8 cellular contexts compared by ENCODE assay signal in the genomic region with DNA sequence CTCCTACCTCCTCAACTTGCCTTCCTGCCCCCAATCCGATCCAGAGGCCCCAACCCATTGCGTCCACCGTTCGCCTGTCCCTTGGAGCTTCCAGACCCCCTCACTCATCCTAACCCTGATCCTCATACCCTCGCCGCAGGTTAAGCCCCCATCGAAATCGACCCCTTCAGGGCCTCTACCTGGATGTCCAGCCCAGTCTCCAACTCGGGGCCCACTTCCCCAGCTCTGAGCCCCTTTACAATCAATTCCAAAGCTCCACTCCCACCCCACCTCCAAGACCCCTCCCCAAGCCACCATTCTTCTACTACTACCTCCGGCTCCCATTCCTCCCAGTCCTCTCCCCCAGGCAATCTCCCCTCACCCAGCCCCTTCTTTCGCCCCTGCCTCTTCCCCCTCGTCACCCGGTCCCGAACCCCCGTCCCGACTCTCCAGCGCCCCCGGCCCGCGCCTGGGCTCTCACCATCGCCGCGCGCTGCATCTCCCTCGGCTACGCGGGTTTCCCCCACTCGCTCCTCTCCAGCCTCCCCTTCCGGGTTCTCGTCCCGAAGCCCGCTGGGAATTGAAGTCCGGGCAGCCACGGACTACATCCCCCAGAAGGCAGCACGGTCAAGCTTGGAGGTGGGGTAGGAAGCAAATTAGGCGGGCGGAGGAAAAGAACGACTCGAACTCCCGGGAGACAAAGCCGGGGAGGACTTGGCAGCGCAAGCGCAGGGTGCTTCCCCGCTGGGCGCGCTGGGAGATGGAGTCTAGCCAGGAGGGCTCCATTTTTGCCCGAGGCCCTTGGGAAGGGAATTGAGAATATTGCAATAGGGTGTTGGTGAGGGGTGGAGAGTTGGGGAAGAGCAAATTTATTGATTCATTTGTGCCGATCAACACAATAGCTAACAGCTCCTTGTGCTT. TPM values are rescaled to one million over a fixed set of nuclear protein-coding genes. Genes with fewer than 3 reads are reported as not detected.
DNase-seq lines count a peak whose midpoint lies in the region; ATAC-seq and TF ChIP-seq lines count a peak whose summit lies in the region.

A gene with protein sequence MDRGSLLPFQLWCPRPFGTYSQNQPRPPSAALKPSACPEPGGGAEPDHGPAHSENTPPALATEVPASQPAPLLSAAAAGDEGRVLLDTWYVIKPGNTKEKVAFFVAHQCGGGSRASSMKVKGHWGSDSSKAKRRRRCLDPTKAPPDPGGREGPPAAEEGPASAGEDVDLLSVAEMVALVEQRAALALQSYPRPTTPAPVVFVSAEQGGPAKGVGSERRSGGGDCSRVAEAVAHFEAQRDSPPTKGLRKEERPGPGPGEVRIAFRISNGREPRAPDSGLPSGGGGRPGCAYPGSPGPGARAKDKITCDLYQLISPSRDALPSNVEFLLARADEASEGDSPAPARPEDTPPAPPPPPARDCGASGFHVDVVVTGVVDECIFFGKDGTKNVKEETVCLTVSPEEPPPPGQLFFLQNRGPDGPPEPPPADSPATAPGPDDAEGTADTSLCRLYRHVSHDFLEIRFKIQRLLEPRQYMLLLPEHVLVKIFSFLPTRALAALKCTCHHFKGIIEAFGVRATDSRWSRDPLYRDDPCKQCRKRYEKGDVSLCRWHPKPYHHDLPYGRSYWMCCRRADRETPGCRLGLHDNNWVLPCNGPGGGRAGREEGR (minus strand): TSS at position 508 of the 900 bp plus-strand sequence. CDS start 17,401 bp downstream, outside the sequence.

- H3K79me2 ChIP-seq in GM23338 (replicated peaks; ENCODE audit: insufficient read depth) = peaks cover 48% of the 10 kb centered on the region

- H3K27me3 Mint-ChIP-seq in GM23338 (ENCODE audit: insufficient read depth, low read depth, poor library complexity) = peaks cover 1% of the 10 kb centered on the region
- no peaks in the 10 kb centered on the region for H3K27me3 Mint-ChIP-seq in activated T-helper 2 cell treated with anti-CD3 and anti-CD28 coated beads, Interferon-gamma antibody, Interleukin-2, Interleukin-4, amounts not matched to agents 10 μg/mL and 5 μg/mL and 100 μg/mL, durations not matched to agents 14 hours and 24 hours and 36 hours (ENCODE audit: low read depth)
- H3K27me3 Mint-ChIP-seq in naive thymus-derived CD8-positive, alpha-beta T cell = no peaks in the 10 kb centered on the region

- H2AFZ ChIP-seq in GM23338 = no peak within 1 kb of the TSS; the same call in 1 of the 2 replicates

- peaks cover 9% of the 10 kb centered on the region for H3K4me1 Mint-ChIP-seq in GM23338
- peaks cover 18% of the 10 kb centered on the region for H3K4me1 Mint-ChIP-seq in activated T-helper 2 cell treated with anti-CD3 and anti-CD28 coated beads, Interferon-gamma antibody, Interleukin-2, Interleukin-4, amounts not matched to agents 10 μg/mL and 5 μg/mL and 100 μg/mL, durations not matched to agents 14 hours and 24 hours and 36 hours (ENCODE audit: low read depth)
- H3K4me1 Mint-ChIP-seq in naive thymus-derived CD8-positive, alpha-beta T cell = peaks cover 20 to 46% (median 37%) of the 10 kb centered on the region in 4 donors

- H3K4me1 ChIP-seq in GM23338 (ENCODE audit: insufficient read depth) (peaks cover 8% of the 10 kb centered on the region), RWPE2 (ENCODE audit: insufficient read depth, poor library complexity, severe bottlenecking) (no peaks in the 10 kb centered on the region)

- H3K27me3 ChIP-seq in GM23338 (ENCODE audit: insufficient read depth) = no peaks in the 10 kb centered on the region
- no peaks in the 10 kb centered on the region for H3K27me3 ChIP-seq in RWPE2 (ENCODE audit: insufficient read depth, poor library complexity, severe bottlenecking)

- H3K9me3 Mint-ChIP-seq in GM23338 = no peaks in the 10 kb centered on the region
- no peaks in the 10 kb centered on the region for H3K9me3 Mint-ChIP-seq in activated T-helper 2 cell treated with anti-CD3 and anti-CD28 coated beads, Interferon-gamma antibody, Interleukin-2, Interleukin-4, amounts not matched to agents 10 μg/mL and 5 μg/mL and 100 μg/mL, durations not matched to agents 14 hours and 24 hours and 36 hours
- no peaks in the 10 kb centered on the region for H3K9me3 Mint-ChIP-seq in naive thymus-derived CD8-positive, alpha-beta T cell

- H3K4me3 Mint-ChIP-seq in GM23338 = peak within 1 kb of the TSS; percentile 92
- peak within 1 kb of the TSS; percentile 100 for H3K4me3 Mint-ChIP-seq in activated T-helper 2 cell treated with anti-CD3 and anti-CD28 coated beads, Interferon-gamma antibody, Interleukin-2, Interleukin-4, amounts not matched to agents 10 μg/mL and 5 μg/mL and 100 μg/mL, durations not matched to agents 14 hours and 24 hours and 36 hours (ENCODE audit: low read depth)
- peak within 1 kb of the TSS; percentile 90 to 99 (median 94) for H3K4me3 Mint-ChIP-seq in naive thymus-derived CD8-positive, alpha-beta T cell

- POLR2A ChIA-PET in naive thymus-derived CD8-positive, alpha-beta T cell (lab: Charles Lee) = interaction anchor here (0.5 to 3.0 kb wide), 15 partner anchors 10 to 870 kb away, joined by 3 to 51 read pairs (median 4); a partner anchor contains a TSS

- ATAC-seq in GM23338 (peak; percentile 96), RWPE2 (ENCODE audit: low read depth) (peak; percentile 99)
- peak; percentile 99 to 100 for ATAC-seq in naive thymus-derived CD8-positive, alpha-beta T cell

- H3K4me3 ChIP-seq in GM23338 (peak within 1 kb of the TSS; percentile 87), RWPE2 (ENCODE audit: severe bottlenecking) (peak within 1 kb of the TSS; percentile 56), fibroblast of mammary gland (ENCODE audit: control insufficient read depth, low read depth, low read length) (peak within 1 kb of the TSS; percentile 95)

- TF ChIP-seq CTCF in GM23338 (conservative IDR thresholded peaks at IDR 0.05; ENCODE audit: low read depth in 2 of 2) = peak; percentile 23 to 40; a peak in 2 of 4 replicates
- TF ChIP-seq CTCF in RWPE2 (IDR thresholded peaks at IDR 0.05; ENCODE audit: poor library complexity, severe bottlenecking) = peak; percentile 13
- no peak for TF ChIP-seq CTCF in fibroblast of mammary gland (conservative IDR thresholded peaks at IDR 0.05; ENCODE audit: control insufficient read depth, insufficient read depth, low read depth, low read length)

- H3K27ac Mint-ChIP-seq in GM23338 = peak within 1 kb of the TSS; percentile 85
- peak within 1 kb of the TSS; percentile 92 for H3K27ac Mint-ChIP-seq in activated T-helper 2 cell treated with anti-CD3 and anti-CD28 coated beads, Interferon-gamma antibody, Interleukin-2, Interleukin-4, amounts not matched to agents 10 μg/mL and 5 μg/mL and 100 μg/mL, durations not matched to agents 14 hours and 24 hours and 36 hours
- peak within 1 kb of the TSS; percentile 84 to 96 (median 94) for H3K27ac Mint-ChIP-seq in naive thymus-derived CD8-positive, alpha-beta T cell

- H3K36me3 ChIP-seq in GM23338 (ENCODE audit: insufficient read depth) (no peaks in the 10 kb centered on the region), RWPE2 (ENCODE audit: low read depth) (no peaks in the 10 kb centered on the region; the same call in 1 of the 2 replicates)

- H3K27ac ChIP-seq in GM23338 (ENCODE audit: low read depth) = peak within 1 kb of the TSS; percentile 34; the same call in 1 of the 2 replicates
- peak within 1 kb of the TSS; percentile 55 for H3K27ac ChIP-seq in RWPE2 (ENCODE audit: poor library complexity, severe bottlenecking)

- peak; percentile 99 for DNase-seq in EL
- peak; percentile 99 for DNase-seq in GM23338 (ENCODE audit: low spot score)
- peak; percentile 98 for DNase-seq in LoVo (ENCODE audit: low spot score)
- DNase-seq in RWPE2 (ENCODE audit: low spot score) = peak; percentile 96
- peak; percentile 93 for DNase-seq in activated T-helper 2 cell treated with anti-CD3 and anti-CD28 coated beads, Interferon-gamma antibody, Interleukin-2, Interleukin-4, amounts not matched to agents 10 μg/mL and 5 μg/mL and 100 μg/mL, durations not matched to agents 14 hours and 24 hours and 36 hours (ENCODE audit: low spot score)
- peak; percentile 98 for DNase-seq in fibroblast of mammary gland (ENCODE audit: low read depth)
- peak; percentile 74 to 95 (median 90) for DNase-seq in naive thymus-derived CD8-positive, alpha-beta T cell
- DNase-seq in stimulated activated naive CD4-positive, alpha-beta T cell (lab: John Stamatoyannopoulos, UW) = peak; percentile 86 to 94 (median 89)

- peaks cover 3% of the 10 kb centered on the region; the same call in 1 of the 2 replicates for H3F3A ChIP-seq in GM23338 (replicated peaks; ENCODE audit: low read depth)

- no peaks in the 10 kb centered on the region for H3K9me3 ChIP-seq in RWPE2 (ENCODE audit: severe bottlenecking)

- H3K9me2 ChIP-seq in GM23338 (ENCODE audit: insufficient read depth) = no peaks in the 10 kb centered on the region

- intact Hi-C loops in activated T-helper 2 cell treated with anti-CD3 and anti-CD28 coated beads, Interferon-gamma antibody, Interleukin-2, Interleukin-4, amounts not matched to agents 10 μg/mL and 5 μg/mL and 100 μg/mL, durations not matched to agents 14 hours and 24 hours and 36 hours (cut with micrococcal nuclease) = loop anchor here (1.0 to 5.0 kb wide), 3 partner anchors 13 to 132 kb away; a partner anchor contains a TSS

- peaks cover 12% of the 10 kb centered on the region for H4K20me1 ChIP-seq in GM23338 (replicated peaks; ENCODE audit: insufficient read depth)

- no peaks in the 10 kb centered on the region for H3K36me3 Mint-ChIP-seq in GM23338 (ENCODE audit: low read depth)
- H3K36me3 Mint-ChIP-seq in activated T-helper 2 cell treated with anti-CD3 and anti-CD28 coated beads, Interferon-gamma antibody, Interleukin-2, Interleukin-4, amounts not matched to agents 10 μg/mL and 5 μg/mL and 100 μg/mL, durations not matched to agents 14 hours and 24 hours and 36 hours (ENCODE audit: low read depth) = peaks cover 13% of the 10 kb centered on the region
- peaks cover 0 to 13% (median 0%) of the 10 kb centered on the region in 3 donors for H3K36me3 Mint-ChIP-seq in naive thymus-derived CD8-positive, alpha-beta T cell

- H3K4me2 ChIP-seq in GM23338 = peak within 1 kb of the TSS; percentile 85

TF ChIP-seq in GM23338, 12 proteins besides CTCF, POLR2A, EP300 and RAD21 (continues in another document):
- TF ChIP-seq NANOG (IDR thresholded peaks at IDR 0.05; ENCODE audit: borderline replicate concordance) = no peak
- no peak for TF ChIP-seq EZH2 (IDR thresholded peaks at IDR 0.05; ENCODE audit: low read depth, unreplicated experiment)
- TF ChIP-seq JUNB (IDR thresholded peaks at IDR 0.05; ENCODE audit: unreplicated experiment) = peak; percentile 49
- TF ChIP-seq STAT1 (IDR thresholded peaks at IDR 0.05; ENCODE audit: unreplicated experiment) = no peak
- peak; percentile 38; the same call in 1 of the 2 replicates for TF ChIP-seq CREB1 (CRISPR knock-in tag; IDR thresholded peaks at IDR 0.05; ENCODE audit: low read depth)
- TF ChIP-seq EZH2phosphoT487 (IDR thresholded peaks at IDR 0.05; ENCODE audit: unreplicated experiment) = no peak

RNA-seq across cellular contexts. Expression of the gene that starts here (rescaled TPM):
- 34.4 and 35.8 TPM in 2 replicates for total RNA-seq in GM23338 (2014; rRNA removed; shearing (Covaris generic))
- 9.4 and 12.0 TPM in 2 replicates for polyA plus RNA-seq in GM23338 (2016; fragmentation: Nextera tagmentation; extraction: Ambion mirVana)
- total RNA-seq in activated T-helper 2 cell treated with anti-CD3 and anti-CD28 coated beads, Interferon-gamma antibody, Interleukin-2, Interleukin-4, amounts not matched to agents 10 μg/mL and 5 μg/mL and 100 μg/mL, durations not matched to agents 14 hours and 24 hours and 36 hours = 34.4 and 38.9 TPM in 2 replicates
- 10 to 100 TPM; 35.3 to 42.3 TPM for total RNA-seq in naive thymus-derived CD8-positive, alpha-beta T cell
- polyA plus RNA-seq in naive thymus-derived CD8-positive, alpha-beta T cell = 10 to 100 TPM; 12.4 to 15.2 (median 12.5) TPM

Comparison
In these comparisons a context has a peak if more than half of its experiments do, and no peak if none do; other contexts are left out.
1. Peak in every context shown above with its lines: DNase-seq, ATAC-seq, H3K4me3 ChIP-seq and H3K27ac ChIP-seq.